ENCODE assay signal across 12 cellular contexts in genomic region chr7:46139079-46139478, GRCh38.
DNase-seq lines count a peak whose midpoint lies in the region; ATAC-seq and TF ChIP-seq lines count a peak whose summit lies in the region.
"Had no signal": no experiment of that assay in that cellular context is flagged by ENCODE, and none has a peak within 500 bp of the region (broad histone marks: within the 10 kb centered on the region; RNA-seq: fewer than 3 reads in every experiment).

No MANE protein-coding gene starts in this region.

- TF ChIP-seq CTCF in fibroblast of pulmonary artery (IDR thresholded peaks at IDR 0.05; ENCODE audit: low read length, missing control alignments) = no peak
- TF ChIP-seq CTCF in CD14-positive monocyte (IDR thresholded peaks at IDR 0.05) = no peak

- no peaks in the 10 kb centered on the region for H3K36me3 Mint-ChIP-seq in CD14-positive monocyte
- no peaks in the 10 kb centered on the region for H3K36me3 Mint-ChIP-seq in effector memory CD8-positive, alpha-beta T cell (ENCODE audit: insufficient read depth)

- DNase-seq in AG08395 (ENCODE audit: low spot score) (peak; percentile 59), M059J (ENCODE audit: low read depth) (peak; percentile 79), fibroblast of pulmonary artery (ENCODE audit: low read depth) (peak; percentile 71), CD14-positive monocyte (ENCODE audit: low spot score) (no peak), NCI-H2107 treated with DMSO at 0.1 percent for 48 hours (lab: John Stamatoyannopoulos, UW; ENCODE audit: unreplicated experiment) (no peak), amygdala (lab: John Stamatoyannopoulos, UW) (no peak)
- no peak for DNase-seq in effector memory CD8-positive, alpha-beta T cell
- DNase-seq: BE2C; erythroblast; stimulated activated CD4-positive, alpha-beta T cell treated with anti-CD3 and anti-CD28 coated beads, Interleukin-1b, Interleukin-23, amount 100 ng/mL, for 48 hours had no signal

- peaks cover 0 to 2% (median 0%) of the 10 kb centered on the region in 3 donors for H3K27me3 Mint-ChIP-seq in CD14-positive monocyte (ENCODE audit: low read depth in 3 of 3)
- H3K27me3 Mint-ChIP-seq in effector memory CD8-positive, alpha-beta T cell = no peaks in the 10 kb centered on the region

- H3K4me3 ChIP-seq in fibroblast of pulmonary artery (replicated peaks; ENCODE audit: low read depth, low read length) = no peak overlapping the region
- H3K4me3 ChIP-seq: thoracic aorta had no signal

- no peak overlapping the region for H3K27ac Mint-ChIP-seq in CD14-positive monocyte
- no peak overlapping the region for H3K27ac Mint-ChIP-seq in effector memory CD8-positive, alpha-beta T cell

- ATAC-seq in GM19395 (IDR thresholded peaks at IDR 0.05; ENCODE audit: unreplicated experiment) = peak; percentile 80
- ATAC-seq in effector memory CD8-positive, alpha-beta T cell (replicated peaks) = no peak

- no peaks in the 10 kb centered on the region for H3K4me1 Mint-ChIP-seq in CD14-positive monocyte
- no peaks in the 10 kb centered on the region for H3K4me1 Mint-ChIP-seq in effector memory CD8-positive, alpha-beta T cell (ENCODE audit: low read depth in 2 of 2)

- no peak overlapping the region for H3K4me3 Mint-ChIP-seq in CD14-positive monocyte
- H3K4me3 Mint-ChIP-seq in effector memory CD8-positive, alpha-beta T cell = no peak overlapping the region

- H3K9me3 Mint-ChIP-seq in CD14-positive monocyte = peaks cover 0 to 1% (median 0%) of the 10 kb centered on the region in 7 donors
- no peaks in the 10 kb centered on the region for H3K9me3 Mint-ChIP-seq in effector memory CD8-positive, alpha-beta T cell

- intact Hi-C loops in CD14-positive monocyte (cut with micrococcal nuclease) = no loop called here

Comparison
In these comparisons a context has a peak if more than half of its experiments do, and no peak if none do; other contexts are left out.
1. DNase-seq: peak in AG08395 (single experiment), M059J (single experiment) and fibroblast of pulmonary artery (single experiment); none in CD14-positive monocyte (single experiment), NCI-H2107 treated with DMSO at 0.1 percent for 48 hours (single experiment), amygdala (0 of 56) and effector memory CD8-positive, alpha-beta T cell (0 of 3).